ENCODE assay signal across 1 cellular context in the genomic region with DNA sequence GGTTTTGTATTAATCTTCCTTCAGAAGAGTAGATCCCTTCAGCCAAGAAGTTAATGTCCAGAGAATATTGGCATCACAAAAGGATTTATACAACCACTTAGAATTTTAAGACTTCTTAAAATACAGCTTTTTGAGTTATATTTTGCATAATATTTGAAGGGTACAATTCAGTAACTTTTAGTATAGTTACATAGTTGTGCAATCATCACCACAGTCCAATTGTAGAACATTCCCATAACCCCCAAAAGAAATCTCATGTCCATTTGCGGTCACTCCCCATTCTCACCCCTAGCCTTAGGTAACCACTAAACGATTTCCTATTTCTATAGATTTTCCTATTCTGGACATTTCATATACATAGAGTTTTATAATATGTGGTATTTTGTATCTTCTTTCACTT.
TF ChIP-seq lines count a peak whose summit lies in the region.

No MANE protein-coding gene starts in this region.

TF ChIP-seq in IMR-90, 13 proteins besides CTCF, POLR2A, EP300 and RAD21:
- TF ChIP-seq RFX5 (IDR thresholded peaks at IDR 0.05; ENCODE audit: low read depth, low read length): no peak
- TF ChIP-seq CEBPB (IDR thresholded peaks at IDR 0.05; ENCODE audit: low read depth, low read length): peak; percentile 43; the same call in 1 of the 2 replicates
- TF ChIP-seq NFE2L2 (IDR thresholded peaks at IDR 0.05; ENCODE audit: low read depth, low read length): no peak
- TF ChIP-seq, protein P1, sequence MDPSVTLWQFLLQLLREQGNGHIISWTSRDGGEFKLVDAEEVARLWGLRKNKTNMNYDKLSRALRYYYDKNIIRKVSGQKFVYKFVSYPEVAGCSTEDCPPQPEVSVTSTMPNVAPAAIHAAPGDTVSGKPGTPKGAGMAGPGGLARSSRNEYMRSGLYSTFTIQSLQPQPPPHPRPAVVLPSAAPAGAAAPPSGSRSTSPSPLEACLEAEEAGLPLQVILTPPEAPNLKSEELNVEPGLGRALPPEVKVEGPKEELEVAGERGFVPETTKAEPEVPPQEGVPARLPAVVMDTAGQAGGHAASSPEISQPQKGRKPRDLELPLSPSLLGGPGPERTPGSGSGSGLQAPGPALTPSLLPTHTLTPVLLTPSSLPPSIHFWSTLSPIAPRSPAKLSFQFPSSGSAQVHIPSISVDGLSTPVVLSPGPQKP (IDR thresholded peaks at IDR 0.05; ENCODE audit: borderline replicate concordance, low read depth, low read length): no peak
TF ChIP-seq in IMR-90: peak in this region for 1.
